Comparison of ENCODE assay signal across 8 cellular contexts in the genomic region with DNA sequence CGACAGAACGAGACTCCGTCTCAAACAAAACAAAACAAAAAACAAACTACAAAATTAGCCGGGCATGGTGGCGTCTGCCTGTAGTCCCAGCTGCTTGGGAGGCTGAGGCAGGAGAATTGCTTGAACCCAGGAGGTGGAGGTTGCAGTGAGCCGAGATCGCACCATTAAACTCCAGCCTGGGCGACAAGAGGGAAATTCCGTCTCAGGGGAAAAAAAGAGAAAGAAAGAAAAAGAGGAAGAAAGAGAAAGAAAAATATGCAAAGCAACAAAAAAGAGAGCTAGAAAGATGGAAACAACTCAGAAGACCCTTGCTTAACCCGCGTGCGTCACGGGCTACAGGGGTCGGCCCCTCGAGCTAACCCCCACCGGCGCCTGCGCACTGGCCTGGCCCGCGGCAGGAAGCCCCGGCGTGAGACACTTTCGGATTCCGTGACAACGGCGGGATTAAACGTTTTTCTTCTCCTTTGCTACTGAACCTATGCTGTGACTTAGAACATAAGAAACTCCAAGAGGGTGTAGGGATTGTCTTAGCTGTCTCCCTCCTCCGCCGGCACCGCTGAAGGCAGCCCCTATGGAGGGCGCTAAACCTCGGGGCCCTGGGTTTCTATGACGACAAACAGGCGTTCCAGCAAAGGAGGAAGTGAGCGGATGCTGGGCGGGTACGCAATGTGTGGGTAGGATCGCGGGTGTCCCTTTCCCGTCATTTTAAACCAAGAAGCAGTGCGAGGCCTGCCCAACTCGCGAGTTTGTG. TPM values are rescaled to one million over a fixed set of nuclear protein-coding genes. Genes with fewer than 3 reads are reported as not detected.
DNase-seq lines count a peak whose midpoint lies in the region; ATAC-seq and TF ChIP-seq lines count a peak whose summit lies in the region.

A gene with protein sequence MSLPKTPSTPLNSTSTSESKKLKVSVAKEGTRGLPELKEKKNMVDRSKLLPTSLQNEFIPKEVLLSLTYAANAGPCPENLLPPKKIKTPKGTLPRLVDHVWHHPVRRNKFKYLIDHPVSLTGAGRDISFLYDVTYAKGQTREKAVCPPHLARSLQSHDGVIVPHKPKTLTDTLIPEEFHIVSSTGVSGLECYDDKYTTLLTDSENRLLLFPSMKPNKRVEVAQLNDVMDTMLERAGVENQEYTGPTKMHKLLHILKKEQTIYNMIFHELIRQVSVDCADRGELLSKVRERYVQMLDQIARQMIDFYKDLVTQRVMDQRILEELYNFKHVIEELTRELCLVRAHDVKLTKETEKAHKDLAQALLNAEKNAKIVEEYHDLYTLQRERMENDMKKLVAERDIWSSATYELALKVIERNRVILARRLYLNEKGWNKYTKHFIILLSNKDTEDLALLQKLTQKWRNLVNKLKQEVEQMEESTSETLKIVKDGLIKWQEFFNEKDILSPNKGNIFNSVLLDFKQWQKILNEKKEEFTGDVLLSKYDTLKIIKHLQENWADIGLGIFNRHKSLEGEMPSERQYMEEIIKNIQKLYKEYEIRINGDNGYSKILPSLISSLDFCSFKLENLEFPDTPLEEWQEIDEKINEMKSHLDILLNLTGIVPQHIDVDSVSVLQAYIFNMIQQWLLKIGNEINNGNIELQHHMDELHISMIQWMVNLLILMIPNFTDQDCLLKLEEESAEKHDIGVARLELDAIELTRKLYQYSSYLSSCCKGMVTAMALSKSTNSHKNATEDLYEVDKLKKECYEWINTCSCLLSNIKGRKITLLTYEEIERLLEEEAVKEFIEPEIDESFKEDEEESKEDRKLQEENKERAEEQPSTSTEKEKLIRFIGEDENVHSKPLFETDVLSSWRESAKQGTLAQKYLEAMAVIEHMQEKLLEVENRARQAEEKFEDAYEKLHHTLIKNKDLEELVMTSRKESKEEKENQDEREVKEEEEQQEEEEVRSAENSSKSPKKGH (plus strand): TSS at position 630 of the 751 bp plus-strand sequence. CDS start 539 bp downstream, outside the sequence.

- no peaks in the 10 kb centered on the region for H3K36me3 Mint-ChIP-seq in activated CD8-positive, alpha-beta memory T cell treated with anti-CD3 and anti-CD28 coated beads, Interleukin-2, amount 10 ng/mL, durations not matched to agents 7 days and 5 days
- no peaks in the 10 kb centered on the region for H3K36me3 Mint-ChIP-seq in endodermal cell (ENCODE audit: low read depth)

- CTCF ChIA-PET in activated CD8-positive, alpha-beta memory T cell treated with anti-CD3 and anti-CD28 coated beads, Interleukin-2, amount 10 ng/mL, durations not matched to agents 7 days and 5 days (lab: Charles Lee) = interaction anchor here (0.9 to 4.4 kb wide), 9 partner anchors 12 to 337 kb away, joined by 3 to 31 read pairs (median 4); partner anchors contain the start of gene TOR3A

- H3K27ac Mint-ChIP-seq in activated CD8-positive, alpha-beta memory T cell treated with anti-CD3 and anti-CD28 coated beads, Interleukin-2, amount 10 ng/mL, durations not matched to agents 7 days and 5 days = peak within 1 kb of the TSS; percentile 97
- peak within 1 kb of the TSS; percentile 100 for H3K27ac Mint-ChIP-seq in endodermal cell

- TF ChIP-seq CTCF in endodermal cell (conservative IDR thresholded peaks at IDR 0.05) = no peak

- H3K27me3 ChIP-seq in endodermal cell (ENCODE audit: control insufficient read depth, insufficient read depth, low read length, poor library complexity, severe bottlenecking) = no peaks in the 10 kb centered on the region

- peak within 1 kb of the TSS; percentile 79 for H3K4me3 Mint-ChIP-seq in activated CD8-positive, alpha-beta memory T cell treated with anti-CD3 and anti-CD28 coated beads, Interleukin-2, amount 10 ng/mL, durations not matched to agents 7 days and 5 days
- peak within 1 kb of the TSS; percentile 77 for H3K4me3 Mint-ChIP-seq in endodermal cell

- H3K4me1 ChIP-seq in endodermal cell (ENCODE audit: control insufficient read depth, insufficient read depth, low read length) (no peaks in the 10 kb centered on the region), mesodermal cell (ENCODE audit: control insufficient read depth, insufficient read depth, low read length, poor library complexity, severe bottlenecking) (peaks cover 4% of the 10 kb centered on the region)

- no peaks in the 10 kb centered on the region for H3K9me3 Mint-ChIP-seq in activated CD8-positive, alpha-beta memory T cell treated with anti-CD3 and anti-CD28 coated beads, Interleukin-2, amount 10 ng/mL, durations not matched to agents 7 days and 5 days (ENCODE audit: low read depth)
- no peaks in the 10 kb centered on the region for H3K9me3 Mint-ChIP-seq in endodermal cell

- H3K27ac ChIP-seq in endodermal cell (ENCODE audit: low read depth, low read length) (peak within 1 kb of the TSS; percentile 86), mesodermal cell (ENCODE audit: low read depth, low read length, severe bottlenecking) (peak within 1 kb of the TSS; percentile 96)

- H3K9ac ChIP-seq in endodermal cell (ENCODE audit: extremely low read depth, low read length, poor library complexity, severe bottlenecking) = peak within 1 kb of the TSS; percentile 91

- DNase-seq in COR-L47 (lab: John Stamatoyannopoulos, UW) (peak; percentile 71), HT-29 (ENCODE audit: low spot score) (peak; percentile 76), NOMO-1 treated with DMSO at 0.1 percent for 48 hours (lab: John Stamatoyannopoulos, UW; ENCODE audit: unreplicated experiment) (peak; percentile 91), endodermal cell (peak; percentile 90)
- peak; percentile 92 for DNase-seq in activated CD8-positive, alpha-beta memory T cell treated with anti-CD3 and anti-CD28 coated beads, Interleukin-2, amount 10 ng/mL, durations not matched to agents 7 days and 5 days
- DNase-seq in stimulated activated CD8-positive, alpha-beta memory T cell treated with anti-CD3 and anti-CD28 coated beads, Interleukin-15, amount 100 ng/mL, for 4 hours (ENCODE audit: low read depth in 2 of 2) = peak; percentile 76 to 82

- H3K9me3 ChIP-seq in endodermal cell (ENCODE audit: control insufficient read depth, low read length) (no peaks in the 10 kb centered on the region), mesodermal cell (ENCODE audit: control insufficient read depth, low read length) (no peaks in the 10 kb centered on the region)

- peak; percentile 93 for ATAC-seq in GM21360 (IDR thresholded peaks at IDR 0.05; ENCODE audit: unreplicated experiment)
- ATAC-seq in activated CD8-positive, alpha-beta memory T cell treated with anti-CD3 and anti-CD28 coated beads, Interleukin-2, amount 10 ng/mL, durations not matched to agents 7 days and 5 days = peak; percentile 95

- H3K4me3 ChIP-seq in endodermal cell (ENCODE audit: low read length) (peak within 1 kb of the TSS; percentile 93), mesodermal cell (ENCODE audit: extremely low read depth, insufficient read depth, low read length, poor library complexity, severe bottlenecking) (peak within 1 kb of the TSS; percentile 73)

- no peaks in the 10 kb centered on the region for H3K27me3 Mint-ChIP-seq in activated CD8-positive, alpha-beta memory T cell treated with anti-CD3 and anti-CD28 coated beads, Interleukin-2, amount 10 ng/mL, durations not matched to agents 7 days and 5 days
- H3K27me3 Mint-ChIP-seq in endodermal cell (ENCODE audit: insufficient read depth) = peaks cover 3% of the 10 kb centered on the region

- H3K4me1 Mint-ChIP-seq in activated CD8-positive, alpha-beta memory T cell treated with anti-CD3 and anti-CD28 coated beads, Interleukin-2, amount 10 ng/mL, durations not matched to agents 7 days and 5 days = peaks cover 8% of the 10 kb centered on the region
- H3K4me1 Mint-ChIP-seq in endodermal cell = peaks cover 4% of the 10 kb centered on the region

- WGBS in endodermal cell (ENCODE audit: insufficient coverage in 1 of 2, insufficient read length in 1 of 2), 2 experiments = 18 to 46% methylated on average over 16 to 43 of the region's 43 CpGs
- WGBS in mesodermal cell (ENCODE audit: insufficient coverage in 2 of 2), 2 experiments = 11% methylated on average over 32 to 33 of the region's 43 CpGs

- H3K36me3 ChIP-seq in endodermal cell (ENCODE audit: control insufficient read depth, insufficient read depth, low read length) (no peaks in the 10 kb centered on the region), mesodermal cell (ENCODE audit: control insufficient read depth, insufficient read depth, low read length) (no peaks in the 10 kb centered on the region)

RNA-seq across cellular contexts. Expression of the gene that starts here (rescaled TPM):
- not detected in 2 replicates for total RNA-seq in HT-29 (2014; rRNA removed; shearing (Covaris generic))
- total RNA-seq in activated CD8-positive, alpha-beta memory T cell treated with anti-CD3 and anti-CD28 coated beads, Interleukin-2, amount 10 ng/mL, durations not matched to agents 7 days and 5 days = not detected
- 1 to 10 TPM in 1 of 2 donors, under 1 TPM in 1; 0.69 to 1.3 TPM for total RNA-seq in endodermal cell
- not detected for polyA plus RNA-seq in endodermal cell (2013, experiment 1 of 2)
- polyA plus RNA-seq in endodermal cell (2013, experiment 2 of 2) = not detected
- not detected for polyA plus RNA-seq in mesodermal cell (2013, experiment 1 of 2)
- polyA plus RNA-seq in mesodermal cell (2013, experiment 2 of 2) = not detected

Comparison
In these comparisons a context has a peak if more than half of its experiments do, and no peak if none do; other contexts are left out.
1. Peak in every context shown above with its lines: DNase-seq, ATAC-seq, H3K4me3 ChIP-seq and H3K27ac ChIP-seq.
2. Peak in DNase-seq in HT-29; RNA of the gene not detected or under 1 TPM.
3. Peak in DNase-seq and ATAC-seq in activated CD8-positive, alpha-beta memory T cell treated with anti-CD3 and anti-CD28 coated beads, Interleukin-2, amount 10 ng/mL, durations not matched to agents 7 days and 5 days; RNA of the gene not detected or under 1 TPM.